Comparison of ENCODE assay signal across 7 cellular contexts in the genomic region with DNA sequence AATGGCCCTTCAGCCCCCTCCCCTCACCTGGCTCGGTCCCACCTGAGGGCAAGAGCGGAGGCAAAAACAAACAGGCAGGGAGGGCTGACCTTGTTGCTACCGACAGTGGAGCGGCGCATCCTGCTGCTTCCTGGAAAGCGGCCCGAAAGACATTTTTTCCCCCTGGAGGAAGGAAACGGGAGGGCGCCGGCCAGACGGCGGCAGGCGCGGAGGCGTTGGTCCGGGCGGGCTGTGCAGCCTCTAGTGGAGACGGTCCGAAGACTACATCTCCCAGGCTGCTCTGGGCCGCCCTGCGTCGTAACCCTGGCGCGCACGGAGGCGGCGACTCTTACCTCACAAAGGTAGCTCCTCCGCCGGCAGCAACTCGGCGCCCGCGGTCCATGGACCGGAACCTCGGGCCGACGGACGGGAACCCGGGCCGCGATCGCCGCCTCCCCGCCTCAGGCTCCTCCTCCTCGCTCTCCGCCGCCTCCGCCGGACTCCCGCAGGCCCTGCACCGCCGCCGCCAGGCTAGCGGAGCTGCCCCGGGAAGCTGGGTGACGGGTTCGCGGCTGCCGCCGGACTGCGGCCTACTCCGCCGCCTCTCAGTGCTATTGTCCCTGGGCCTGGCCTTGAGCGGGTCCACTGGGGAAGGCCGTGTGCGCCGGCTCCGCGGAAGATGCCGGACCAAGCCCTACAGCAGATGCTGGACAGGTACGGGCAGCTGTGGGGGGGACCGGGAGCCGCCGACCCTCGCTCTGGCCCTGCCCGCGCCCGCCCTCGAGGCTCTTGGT. TPM values are rescaled to one million over a fixed set of nuclear protein-coding genes. Genes with fewer than 3 reads are reported as not detected.
A peak's percentile ranks its signal among the peaks of the same experiment; 100 is the strongest.
DNase-seq lines count a peak whose midpoint lies in the region; ATAC-seq, FAIRE-seq and TF ChIP-seq lines count a peak whose summit lies in the region.

A gene (minus strand): TSS at position 242 of the 773 bp plus-strand sequence. CDS start 50,728 bp downstream, outside the sequence.
A gene with protein sequence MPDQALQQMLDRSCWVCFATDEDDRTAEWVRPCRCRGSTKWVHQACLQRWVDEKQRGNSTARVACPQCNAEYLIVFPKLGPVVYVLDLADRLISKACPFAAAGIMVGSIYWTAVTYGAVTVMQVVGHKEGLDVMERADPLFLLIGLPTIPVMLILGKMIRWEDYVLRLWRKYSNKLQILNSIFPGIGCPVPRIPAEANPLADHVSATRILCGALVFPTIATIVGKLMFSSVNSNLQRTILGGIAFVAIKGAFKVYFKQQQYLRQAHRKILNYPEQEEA (plus strand): TSS at position 331 of the 773 bp plus-strand sequence. CDS start 328 bp downstream, at position 659.

- H3K27ac ChIP-seq in astrocyte (ENCODE audit: low read depth, low read length) = peak within 1 kb of the TSS; percentile 92

- peak; percentile 90 for ATAC-seq in GM18499 (IDR thresholded peaks at IDR 0.05; ENCODE audit: insufficient read depth, unreplicated experiment)
- peak; percentile 98 for ATAC-seq in HG02943 (IDR thresholded peaks at IDR 0.05; ENCODE audit: low read depth, unreplicated experiment)

- H3K27me3 Mint-ChIP-seq in T-helper 2 cell treated with Interferon-gamma antibody and Interleukin-4, amounts not matched to agents 5 μg/mL and 100 μg/mL, for 36 hours (ENCODE audit: low read depth) = no peaks in the 10 kb centered on the region
- H3K27me3 Mint-ChIP-seq in astrocyte (ENCODE audit: low read depth, unreplicated experiment) = no peaks in the 10 kb centered on the region

- H2AFZ ChIP-seq in astrocyte (ENCODE audit: low read depth, low read length) = peak within 1 kb of the TSS; percentile 90

- H3K9me3 ChIP-seq in astrocyte (ENCODE audit: insufficient read depth, low read depth, low read length) = no peaks in the 10 kb centered on the region

- FAIRE-seq in astrocyte (lab: Jason Lieb, UNC) = peak; percentile 17

- H3K4me1 Mint-ChIP-seq in T-helper 2 cell treated with Interferon-gamma antibody and Interleukin-4, amounts not matched to agents 5 μg/mL and 100 μg/mL, for 36 hours (ENCODE audit: low read depth) = peaks cover 19% of the 10 kb centered on the region
- peaks cover 5% of the 10 kb centered on the region for H3K4me1 Mint-ChIP-seq in astrocyte (ENCODE audit: low read depth, unreplicated experiment)

- TF ChIP-seq CTCF in astrocyte (IDR thresholded peaks at IDR 0.05; ENCODE audit: insufficient read depth, low read depth, low read length) = peak; percentile 40

- peak; percentile 42 to 89 for DNase-seq in NCI-H187 (lab: John Stamatoyannopoulos, UW)
- DNase-seq in T-helper 2 cell treated with Interferon-gamma antibody and Interleukin-4, amounts not matched to agents 5 μg/mL and 100 μg/mL, for 36 hours (ENCODE audit: low spot score) = peak; percentile 95
- peak; percentile 92 for DNase-seq in astrocyte (ENCODE audit: low read depth)
- peak; percentile 91 for DNase-seq in hepatic stellate cell (ENCODE audit: low spot score)
- peak; percentile 89 for DNase-seq in renal cortical epithelial cell (ENCODE audit: low read depth)

- peak within 1 kb of the TSS; percentile 79 for H3K27ac Mint-ChIP-seq in T-helper 2 cell treated with Interferon-gamma antibody and Interleukin-4, amounts not matched to agents 5 μg/mL and 100 μg/mL, for 36 hours
- H3K27ac Mint-ChIP-seq in astrocyte (ENCODE audit: unreplicated experiment) = peak within 1 kb of the TSS; percentile 64

- peaks cover 59% of the 10 kb centered on the region for H3K79me2 ChIP-seq in astrocyte (ENCODE audit: insufficient read depth, low read length)

- H3K4me2 ChIP-seq in astrocyte (ENCODE audit: low read length) = peak within 1 kb of the TSS; percentile 99

- H4K20me1 ChIP-seq in astrocyte (ENCODE audit: insufficient read depth, low read length) = peaks cover 39% of the 10 kb centered on the region

- peaks cover 3% of the 10 kb centered on the region for H3K36me3 ChIP-seq in astrocyte (ENCODE audit: insufficient read depth, low read length)

- no peaks in the 10 kb centered on the region for H3K9me3 Mint-ChIP-seq in T-helper 2 cell treated with Interferon-gamma antibody and Interleukin-4, amounts not matched to agents 5 μg/mL and 100 μg/mL, for 36 hours
- no peaks in the 10 kb centered on the region for H3K9me3 Mint-ChIP-seq in astrocyte (ENCODE audit: unreplicated experiment)

- no peaks in the 10 kb centered on the region for H3K4me1 ChIP-seq in astrocyte (ENCODE audit: insufficient read depth, low read length)

- peak within 1 kb of the TSS; percentile 75 for H3K4me3 ChIP-seq in astrocyte (ENCODE audit: insufficient read depth, low read depth, low read length)

- peak within 1 kb of the TSS; percentile 97 for H3K9ac ChIP-seq in astrocyte (ENCODE audit: low read length)

- peaks cover 9% of the 10 kb centered on the region for H3K36me3 Mint-ChIP-seq in T-helper 2 cell treated with Interferon-gamma antibody and Interleukin-4, amounts not matched to agents 5 μg/mL and 100 μg/mL, for 36 hours (ENCODE audit: low read depth)
- no peaks in the 10 kb centered on the region for H3K36me3 Mint-ChIP-seq in astrocyte (ENCODE audit: low read depth, unreplicated experiment)

- H3K4me3 Mint-ChIP-seq in T-helper 2 cell treated with Interferon-gamma antibody and Interleukin-4, amounts not matched to agents 5 μg/mL and 100 μg/mL, for 36 hours = peak within 1 kb of the TSS; percentile 89
- peak within 1 kb of the TSS; percentile 93 for H3K4me3 Mint-ChIP-seq in astrocyte (ENCODE audit: unreplicated experiment)

- H3K27me3 ChIP-seq in astrocyte (ENCODE audit: insufficient read depth, low read length) = no peaks in the 10 kb centered on the region

RNA-seq across cellular contexts. Expression of the first gene that starts in this region (rescaled TPM):
- total RNA-seq in astrocyte (1.2 and 1.6 TPM in 2 replicates), renal cortical epithelial cell (0.69 and 1.8 TPM in 2 replicates)

RNA-seq across cellular contexts. Expression of the second gene that starts in this region (rescaled TPM):
- total RNA-seq in astrocyte (48.2 and 52.1 TPM in 2 replicates), renal cortical epithelial cell (24.3 and 53.6 TPM in 2 replicates)

Comparison
In these comparisons a context has a peak if more than half of its experiments do, and no peak if none do; other contexts are left out.
1. Peak in every context shown above with its lines: DNase-seq, ATAC-seq, H3K4me3 ChIP-seq and H3K27ac ChIP-seq.